In genomic region chr17:20206591-20206990, GRCh38 we compare ENCODE assay signal across 9 cellular contexts.
DNase-seq lines count a peak whose midpoint lies in the region; ATAC-seq and TF ChIP-seq lines count a peak whose summit lies in the region.
"Had no signal": no experiment of that assay in that cellular context is flagged by ENCODE, and none has a peak within 500 bp of the region (broad histone marks: within the 10 kb centered on the region; RNA-seq: fewer than 3 reads in every experiment).

No MANE protein-coding gene starts in this region.

- no peaks in the 10 kb centered on the region for H3K9me3 ChIP-seq in uterus
- no peaks in the 10 kb centered on the region for H3K9me3 ChIP-seq in spleen

- H3K4me3 ChIP-seq in uterus = no peak overlapping the region
- H3K4me3 ChIP-seq in spleen = no peak overlapping the region

- no peak for TF ChIP-seq CTCF in foreskin keratinocyte (conservative IDR thresholded peaks at IDR 0.05)
- TF ChIP-seq CTCF in uterus (IDR thresholded peaks at IDR 0.05) = no peak
- no peak for TF ChIP-seq CTCF in spleen (IDR thresholded peaks at IDR 0.05 in 8 of 11, conservative IDR thresholded peaks at IDR 0.05 in 3 of 11)

- intact Hi-C loops in uterus (cut with DNase I; ENCODE audit: low total_unique reads) = no loop called here
- intact Hi-C loops in Right ventricle myocardium inferior (cut with DNase I) = no loop called here
- intact Hi-C loops in spleen (cut with DNase I; ENCODE audit: low total_unique reads) = no loop called here

- DNase-seq in HS-5 (ENCODE audit: low read depth) (peak; percentile 74), amniotic epithelial cell (ENCODE audit: low read depth) (peak; percentile 94), foreskin keratinocyte (peak; percentile 61 to 76), uterus (no peak), Right ventricle myocardium inferior (ENCODE audit: missing footprints) (no peak), spleen (no peak)
- DNase-seq in stimulated activated naive CD8-positive, alpha-beta T cell treated with anti-CD3 and anti-CD28 coated beads, Interleukin-15, Interleukin-2, amounts not matched to agents 100 U/mL and 50 U/mL, for 24 hours = no peak
- DNase-seq: activated CD8-positive, alpha-beta memory T cell treated with anti-CD3 and anti-CD28 coated beads, Interleukin-2, amount 50 U/mL, for 48 hours; NCI-H1930 had no signal

- 71 to 86% (median 81%) methylated on average over 3 of the region's 3 CpGs for WGBS in spleen, 5 donors

- no peak overlapping the region for H3K27ac ChIP-seq in foreskin keratinocyte
- H3K27ac ChIP-seq in uterus = peak overlapping the region; percentile 46 to 59
- H3K27ac ChIP-seq in spleen = peak overlapping the region in 3 of 8 donors; percentile 6 to 40 (median 13)

- H3K4me1 ChIP-seq in foreskin keratinocyte = peaks cover 28% of the 10 kb centered on the region
- H3K4me1 ChIP-seq in uterus = no peaks in the 10 kb centered on the region
- peaks cover 0 to 27% (median 15%) of the 10 kb centered on the region in 6 donors for H3K4me1 ChIP-seq in spleen

- no peaks in the 10 kb centered on the region for H3K36me3 ChIP-seq in uterus
- H3K36me3 ChIP-seq in spleen = peaks cover 0 to 19% (median 0%) of the 10 kb centered on the region in 6 donors

- ATAC-seq in foreskin keratinocyte (peak; percentile 58), Right ventricle myocardium inferior (no peak)
- no peak for ATAC-seq in stimulated activated naive CD8-positive, alpha-beta T cell treated with anti-CD3 and anti-CD28 coated beads, Interleukin-15, Interleukin-2, amounts not matched to agents 100 U/mL and 50 U/mL, for 24 hours

- H3K27me3 ChIP-seq in foreskin keratinocyte (no peaks in the 10 kb centered on the region), uterus (no peaks in the 10 kb centered on the region), spleen (replicated peaks in 1 of 7) (no peaks in the 10 kb centered on the region)

- TF ChIP-seq POLR2A in uterus (IDR thresholded peaks at IDR 0.05) (no peak), spleen (IDR thresholded peaks at IDR 0.05) (no peak)

Comparison
In these comparisons a context has a peak if more than half of its experiments do, and no peak if none do; other contexts are left out.
1. DNase-seq: peak in HS-5 (single experiment), amniotic epithelial cell (single experiment) and foreskin keratinocyte (2 of 2); none in uterus (0 of 2), stimulated activated naive CD8-positive, alpha-beta T cell treated with anti-CD3 and anti-CD28 coated beads, Interleukin-15, Interleukin-2, amounts not matched to agents 100 U/mL and 50 U/mL, for 24 hours (single experiment), Right ventricle myocardium inferior (single experiment) and spleen (single experiment).